In the genomic region with DNA sequence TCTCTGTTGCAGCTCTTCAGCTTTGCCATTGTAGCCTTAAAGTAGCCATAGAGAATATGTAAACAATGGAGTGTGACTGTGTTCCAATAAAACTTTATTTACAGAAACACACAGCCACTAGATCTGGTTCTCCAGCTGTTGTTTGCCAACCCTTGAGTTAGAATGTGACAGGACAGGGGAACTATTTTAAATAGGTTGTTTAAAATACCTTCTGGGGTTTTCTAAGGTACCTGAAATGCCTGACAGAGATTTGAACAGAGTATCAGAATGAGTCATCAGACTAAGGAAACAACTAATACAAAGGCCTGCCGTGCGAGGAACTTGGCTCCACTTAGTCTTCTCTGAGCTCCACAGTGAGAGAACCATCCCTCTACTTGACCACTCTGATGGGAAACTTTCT, we compare ENCODE assay signal across 1 cellular context.
TF ChIP-seq lines count a peak whose summit lies in the region.

No MANE protein-coding gene starts in this region.

TF ChIP-seq in SK-N-SH treated with all-trans-retinoic acid at 6 μM for 48 hours, 23 proteins besides CTCF, POLR2A, EP300 and RAD21 (continued from another document):
- TF ChIP-seq, protein P1, sequence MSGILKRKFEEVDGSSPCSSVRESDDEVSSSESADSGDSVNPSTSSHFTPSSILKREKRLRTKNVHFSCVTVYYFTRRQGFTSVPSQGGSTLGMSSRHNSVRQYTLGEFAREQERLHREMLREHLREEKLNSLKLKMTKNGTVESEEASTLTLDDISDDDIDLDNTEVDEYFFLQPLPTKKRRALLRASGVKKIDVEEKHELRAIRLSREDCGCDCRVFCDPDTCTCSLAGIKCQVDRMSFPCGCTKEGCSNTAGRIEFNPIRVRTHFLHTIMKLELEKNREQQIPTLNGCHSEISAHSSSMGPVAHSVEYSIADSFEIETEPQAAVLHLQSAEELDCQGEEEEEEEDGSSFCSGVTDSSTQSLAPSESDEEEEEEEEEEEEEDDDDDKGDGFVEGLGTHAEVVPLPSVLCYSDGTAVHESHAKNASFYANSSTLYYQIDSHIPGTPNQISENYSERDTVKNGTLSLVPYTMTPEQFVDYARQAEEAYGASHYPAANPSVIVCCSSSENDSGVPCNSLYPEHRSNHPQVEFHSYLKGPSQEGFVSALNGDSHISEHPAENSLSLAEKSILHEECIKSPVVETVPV (CRISPR knock-in tag; IDR thresholded peaks at IDR 0.05), result no peak
